Comparison of ENCODE assay signal across 8 cellular contexts in genomic region chr13:114068723-114069322, GRCh38.
DNase-seq lines count a peak whose midpoint lies in the region; ATAC-seq and TF ChIP-seq lines count a peak whose summit lies in the region.

No MANE protein-coding gene starts in this region.

- no peak for ATAC-seq in activated CD8-positive, alpha-beta T cell treated with anti-CD3 and anti-CD28 coated beads for 36 hours
- ATAC-seq in activated CD8-positive, alpha-beta T cell treated with anti-CD3 and anti-CD28 coated beads, Interleukin-2, amount 10 ng/mL, durations not matched to agents 7 days and 5 days: no peak
- no peak for ATAC-seq in activated naive CD8-positive, alpha-beta T cell treated with anti-CD3 and anti-CD28 coated beads, Interleukin-2, amount 50 U/mL, for 24 hours
- peak in 1 of 4 donors; percentile 12 for ATAC-seq in right lobe of liver
- no peak for ATAC-seq in GM19035 (IDR thresholded peaks at IDR 0.05; ENCODE audit: unreplicated experiment)
- ATAC-seq in esophagus mucosa: no peak
- no peak for ATAC-seq in GM21737 (IDR thresholded peaks at IDR 0.05; ENCODE audit: unreplicated experiment)

- DNase-seq in activated CD8-positive, alpha-beta T cell treated with anti-CD3 and anti-CD28 coated beads for 36 hours: no peak
- no peak for DNase-seq in activated CD8-positive, alpha-beta T cell treated with anti-CD3 and anti-CD28 coated beads, Interleukin-2, amount 10 ng/mL, durations not matched to agents 7 days and 5 days
- DNase-seq in activated naive CD8-positive, alpha-beta T cell treated with anti-CD3 and anti-CD28 coated beads, Interleukin-2, amount 50 U/mL, for 24 hours: no peak
- DNase-seq in right lobe of liver (peak in 1 of 3 donors; percentile 54), suprapubic skin (ENCODE audit: low spot score in 2 of 2) (peak; percentile 77 to 82)

- H3K27me3 ChIP-seq in right lobe of liver (no peaks in the 10 kb centered on the region), suprapubic skin (no peaks in the 10 kb centered on the region)

- TF ChIP-seq CTCF in activated CD8-positive, alpha-beta T cell treated with anti-CD3 and anti-CD28 coated beads for 36 hours (IDR thresholded peaks at IDR 0.05): no peak
- TF ChIP-seq CTCF in right lobe of liver (IDR thresholded peaks at IDR 0.05): no peak
- no peak for TF ChIP-seq CTCF in suprapubic skin (IDR thresholded peaks at IDR 0.05)

- H3K4me3 ChIP-seq in right lobe of liver: no peak overlapping the region
- no peak overlapping the region for H3K4me3 ChIP-seq in suprapubic skin

- H3K36me3 ChIP-seq in right lobe of liver: no peaks in the 10 kb centered on the region
- no peaks in the 10 kb centered on the region for H3K36me3 ChIP-seq in suprapubic skin

- H3K27ac Mint-ChIP-seq in activated CD8-positive, alpha-beta T cell treated with anti-CD3 and anti-CD28 coated beads for 36 hours: peak overlapping the region; percentile 94
- H3K27ac Mint-ChIP-seq in activated CD8-positive, alpha-beta T cell treated with anti-CD3 and anti-CD28 coated beads, Interleukin-2, amount 10 ng/mL, durations not matched to agents 7 days and 5 days: no peak overlapping the region
- peak overlapping the region; percentile 95 for H3K27ac Mint-ChIP-seq in activated naive CD8-positive, alpha-beta T cell treated with anti-CD3 and anti-CD28 coated beads, Interleukin-2, amount 50 U/mL, for 24 hours

- H3K4me1 Mint-ChIP-seq in activated CD8-positive, alpha-beta T cell treated with anti-CD3 and anti-CD28 coated beads for 36 hours (ENCODE audit: low read depth): peaks cover 52% of the 10 kb centered on the region
- H3K4me1 Mint-ChIP-seq in activated CD8-positive, alpha-beta T cell treated with anti-CD3 and anti-CD28 coated beads, Interleukin-2, amount 10 ng/mL, durations not matched to agents 7 days and 5 days (ENCODE audit: low read depth): peaks cover 48% of the 10 kb centered on the region
- peaks cover 57% of the 10 kb centered on the region for H3K4me1 Mint-ChIP-seq in activated naive CD8-positive, alpha-beta T cell treated with anti-CD3 and anti-CD28 coated beads, Interleukin-2, amount 50 U/mL, for 24 hours

- H3K36me3 Mint-ChIP-seq in activated CD8-positive, alpha-beta T cell treated with anti-CD3 and anti-CD28 coated beads for 36 hours (ENCODE audit: low read depth): peaks cover 19% of the 10 kb centered on the region
- peaks cover 34% of the 10 kb centered on the region for H3K36me3 Mint-ChIP-seq in activated CD8-positive, alpha-beta T cell treated with anti-CD3 and anti-CD28 coated beads, Interleukin-2, amount 10 ng/mL, durations not matched to agents 7 days and 5 days (ENCODE audit: low read depth)
- peaks cover 23% of the 10 kb centered on the region for H3K36me3 Mint-ChIP-seq in activated naive CD8-positive, alpha-beta T cell treated with anti-CD3 and anti-CD28 coated beads, Interleukin-2, amount 50 U/mL, for 24 hours (ENCODE audit: low read depth)

- no peaks in the 10 kb centered on the region for H3K9me3 ChIP-seq in right lobe of liver
- no peaks in the 10 kb centered on the region for H3K9me3 ChIP-seq in suprapubic skin

- CTCF ChIA-PET in activated CD8-positive, alpha-beta T cell treated with anti-CD3 and anti-CD28 coated beads for 36 hours (lab: Charles Lee): no interaction called here
- CTCF ChIA-PET in activated CD8-positive, alpha-beta T cell treated with anti-CD3 and anti-CD28 coated beads, Interleukin-2, amount 10 ng/mL, durations not matched to agents 7 days and 5 days (lab: Charles Lee): no interaction called here

- H3K9me3 Mint-ChIP-seq in activated CD8-positive, alpha-beta T cell treated with anti-CD3 and anti-CD28 coated beads for 36 hours: peaks cover 5% of the 10 kb centered on the region
- no peaks in the 10 kb centered on the region for H3K9me3 Mint-ChIP-seq in activated CD8-positive, alpha-beta T cell treated with anti-CD3 and anti-CD28 coated beads, Interleukin-2, amount 10 ng/mL, durations not matched to agents 7 days and 5 days (ENCODE audit: insufficient read depth)
- H3K9me3 Mint-ChIP-seq in activated naive CD8-positive, alpha-beta T cell treated with anti-CD3 and anti-CD28 coated beads, Interleukin-2, amount 50 U/mL, for 24 hours: peaks cover 4% of the 10 kb centered on the region

- peaks cover 0 to 8% (median 4%) of the 10 kb centered on the region in 4 donors for H3K4me1 ChIP-seq in right lobe of liver
- peaks cover 55% of the 10 kb centered on the region for H3K4me1 ChIP-seq in suprapubic skin

- POLR2A ChIA-PET in activated CD8-positive, alpha-beta T cell treated with anti-CD3 and anti-CD28 coated beads for 36 hours (lab: Charles Lee): interaction anchor here (0.9 to 2.3 kb wide), 4 partner anchors 10 to 81 kb away, joined by 3 to 11 read pairs (median 4); no protein-coding TSS in a partner anchor
- POLR2A ChIA-PET in activated CD8-positive, alpha-beta T cell treated with anti-CD3 and anti-CD28 coated beads, Interleukin-2, amount 10 ng/mL, durations not matched to agents 7 days and 5 days (lab: Charles Lee): no interaction called here

- no peaks in the 10 kb centered on the region for H3K27me3 Mint-ChIP-seq in activated CD8-positive, alpha-beta T cell treated with anti-CD3 and anti-CD28 coated beads for 36 hours
- H3K27me3 Mint-ChIP-seq in activated CD8-positive, alpha-beta T cell treated with anti-CD3 and anti-CD28 coated beads, Interleukin-2, amount 10 ng/mL, durations not matched to agents 7 days and 5 days (ENCODE audit: low read depth): no peaks in the 10 kb centered on the region
- H3K27me3 Mint-ChIP-seq in activated naive CD8-positive, alpha-beta T cell treated with anti-CD3 and anti-CD28 coated beads, Interleukin-2, amount 50 U/mL, for 24 hours: no peaks in the 10 kb centered on the region

- intact Hi-C loops in activated CD8-positive, alpha-beta T cell treated with anti-CD3 and anti-CD28 coated beads for 36 hours (cut with micrococcal nuclease): loop anchor here (5.0 kb wide), 1 partner anchor 158 kb away; no protein-coding TSS in a partner anchor
- intact Hi-C loops in right lobe of liver (cut with DNase I): no loop called here

- 35% methylated on average over 13 of the region's 19 CpGs for WGBS in right lobe of liver (ENCODE audit: insufficient coverage, low coverage, low lambda C conversion rate, missing lambda C conversion rate)
- 64% methylated on average over 19 of the region's 19 CpGs for WGBS in suprapubic skin

- no peak for TF ChIP-seq POLR2A in right lobe of liver (IDR thresholded peaks at IDR 0.05)
- no peak for TF ChIP-seq POLR2A in suprapubic skin (IDR thresholded peaks at IDR 0.05)

- H3K4me3 Mint-ChIP-seq in activated CD8-positive, alpha-beta T cell treated with anti-CD3 and anti-CD28 coated beads for 36 hours: peak overlapping the region; percentile 64
- H3K4me3 Mint-ChIP-seq in activated CD8-positive, alpha-beta T cell treated with anti-CD3 and anti-CD28 coated beads, Interleukin-2, amount 10 ng/mL, durations not matched to agents 7 days and 5 days: no peak overlapping the region
- H3K4me3 Mint-ChIP-seq in activated naive CD8-positive, alpha-beta T cell treated with anti-CD3 and anti-CD28 coated beads, Interleukin-2, amount 50 U/mL, for 24 hours: peak overlapping the region; percentile 67

- H3K27ac ChIP-seq in right lobe of liver: peak overlapping the region in 2 of 3 donors; percentile 13 to 29
- peak overlapping the region; percentile 97 for H3K27ac ChIP-seq in suprapubic skin

- TF ChIP-seq EP300 in suprapubic skin (IDR thresholded peaks at IDR 0.05): no peak

Comparison
In these comparisons a context has a peak if more than half of its experiments do, and no peak if none do; other contexts are left out.
1. DNase-seq: peak in suprapubic skin (2 of 2); none in activated CD8-positive, alpha-beta T cell treated with anti-CD3 and anti-CD28 coated beads for 36 hours (single experiment), activated CD8-positive, alpha-beta T cell treated with anti-CD3 and anti-CD28 coated beads, Interleukin-2, amount 10 ng/mL, durations not matched to agents 7 days and 5 days (single experiment) and activated naive CD8-positive, alpha-beta T cell treated with anti-CD3 and anti-CD28 coated beads, Interleukin-2, amount 50 U/mL, for 24 hours (single experiment).